In the genomic region with DNA sequence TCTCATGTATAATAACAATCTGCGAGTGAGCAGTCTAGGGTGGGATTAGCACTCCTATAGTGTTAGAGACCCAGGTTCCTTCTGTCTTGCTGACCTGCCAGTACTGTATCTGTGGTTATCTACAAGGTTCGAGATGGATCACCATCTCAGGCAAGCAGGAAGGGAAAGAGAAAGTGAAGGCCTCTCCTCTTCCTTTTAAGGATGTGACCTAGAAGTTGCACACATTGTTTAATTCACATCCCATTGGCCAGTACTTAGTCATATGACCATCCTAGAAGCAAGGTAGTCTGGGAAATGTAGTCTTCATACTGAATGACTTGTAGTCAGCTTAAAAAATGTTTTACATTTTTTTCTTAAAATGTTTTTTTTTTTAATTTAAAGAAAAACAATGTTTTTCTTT, we compare ENCODE assay signal across 8 cellular contexts.
A peak's percentile ranks its signal among the peaks of the same experiment; 100 is the strongest.
DNase-seq lines count a peak whose midpoint lies in the region; ATAC-seq and TF ChIP-seq lines count a peak whose summit lies in the region.

No MANE protein-coding gene starts in this region.

- intact Hi-C loops in heart left ventricle (cut with DNase I): loop anchor here in 2 of 10 donors (10.0 kb wide), 2 partner anchors 53 to 217 kb away; partner anchors contain the start of gene MAP1B (in 1 of the 2)
- intact Hi-C loops in cardiac septum (cut with DNase I): no loop called here

- DNase-seq in heart left ventricle (no peak), cardiac septum (ENCODE audit: low spot score) (no peak), HuH-7.5 (ENCODE audit: low spot score) (peak; percentile 11), SW480 (ENCODE audit: low spot score) (peak; percentile 70), glomerular visceral epithelial cell (ENCODE audit: extremely low spot score) (peak; percentile 50), superior temporal gyrus (ENCODE audit: extremely low spot score) (peak; percentile 29)
- DNase-seq in stimulated activated naive CD4-positive, alpha-beta T cell treated with Interleukin-2 at 50 U/mL for 16 hours (lab: John Stamatoyannopoulos, UW): no peak

- H3K4me3 ChIP-seq in heart left ventricle: no peak overlapping the region

- no peaks in the 10 kb centered on the region for H3K9me3 ChIP-seq in heart left ventricle

- no peaks in the 10 kb centered on the region for H3K36me3 ChIP-seq in heart left ventricle

- no peak for TF ChIP-seq POLR2A in heart left ventricle (IDR thresholded peaks at IDR 0.05)

- 66 to 73% (median 69%) methylated on average over 2 of the region's 2 CpGs for WGBS in heart left ventricle, 4 donors

- peak overlapping the region in 6 of 12 donors; percentile 28 to 45 (median 37) for H3K27ac ChIP-seq in heart left ventricle

- H3K4me1 ChIP-seq in heart left ventricle: peaks cover 0 to 31% (median 14%) of the 10 kb centered on the region in 12 donors

- H3K27me3 ChIP-seq in heart left ventricle: no peaks in the 10 kb centered on the region

- ATAC-seq in heart left ventricle (peak in 3 of 4 donors; percentile 36 to 65 (median 51)), GM21786 (IDR thresholded peaks at IDR 0.05; ENCODE audit: unreplicated experiment) (peak; percentile 99)

- no peak for TF ChIP-seq CTCF in heart left ventricle (IDR thresholded peaks at IDR 0.05)

Comparison
In these comparisons a context has a peak if more than half of its experiments do, and no peak if none do; other contexts are left out.
1. DNase-seq: peak in HuH-7.5 (single experiment), SW480 (single experiment), glomerular visceral epithelial cell (single experiment) and superior temporal gyrus (single experiment); none in heart left ventricle (0 of 5), cardiac septum (single experiment) and stimulated activated naive CD4-positive, alpha-beta T cell treated with Interleukin-2 at 50 U/mL for 16 hours (single experiment).